9 cellular contexts compared by ENCODE assay signal in genomic region chr19:892243-892996, GRCh38. TPM values are rescaled to one million over a fixed set of nuclear protein-coding genes. Genes with fewer than 3 reads are reported as not detected.
A peak's percentile ranks its signal among the peaks of the same experiment; 100 is the strongest.
DNase-seq lines count a peak whose midpoint lies in the region; ATAC-seq lines count a peak whose summit lies in the region.
"Had no signal": no experiment of that assay in that cellular context is flagged by ENCODE, and none has a peak within 500 bp of the region (broad histone marks: within the 10 kb centered on the region; RNA-seq: fewer than 3 reads in every experiment).

No MANE protein-coding gene starts in this region.

- H3K4me3 Mint-ChIP-seq in activated T-cell treated with anti-CD3 and anti-CD28 coated beads, Interleukin-2, amount 50 U/mL, for 4 hours = peak overlapping the region; percentile 84
- H3K4me3 Mint-ChIP-seq in activated naive CD8-positive, alpha-beta T cell treated with anti-CD3 and anti-CD28 coated beads, Interleukin-2, amount 50 U/mL, for 24 hours = peak overlapping the region; percentile 82
- peak overlapping the region; percentile 95 for H3K4me3 Mint-ChIP-seq in stimulated activated memory B cell treated with anti-CD40 and anti-IgM and Interleukin-4, amounts not matched to agents 10 μg/mL and 1 μg/mL and 100 μg/mL, for 72 hours

- peak overlapping the region; percentile 79 for H3K4me3 ChIP-seq in iPS-11a (ENCODE audit: low read depth, low read length)

- H3K27ac Mint-ChIP-seq in activated naive CD8-positive, alpha-beta T cell treated with anti-CD3 and anti-CD28 coated beads, Interleukin-2, amount 50 U/mL, for 24 hours = peak overlapping the region; percentile 80
- peak overlapping the region; percentile 100 for H3K27ac Mint-ChIP-seq in stimulated activated memory B cell treated with anti-CD40 and anti-IgM and Interleukin-4, amounts not matched to agents 10 μg/mL and 1 μg/mL and 100 μg/mL, for 72 hours

- no peaks in the 10 kb centered on the region for H3K27me3 Mint-ChIP-seq in activated T-cell treated with anti-CD3 and anti-CD28 coated beads, Interleukin-2, amount 50 U/mL, for 4 hours (ENCODE audit: low read depth)
- H3K27me3 Mint-ChIP-seq in activated naive CD8-positive, alpha-beta T cell treated with anti-CD3 and anti-CD28 coated beads, Interleukin-2, amount 50 U/mL, for 24 hours = no peaks in the 10 kb centered on the region
- H3K27me3 Mint-ChIP-seq in stimulated activated memory B cell treated with anti-CD40 and anti-IgM and Interleukin-4, amounts not matched to agents 10 μg/mL and 1 μg/mL and 100 μg/mL, for 72 hours = no peaks in the 10 kb centered on the region

- DNase-seq in activated T-cell treated with anti-CD3 and anti-CD28 coated beads, Interleukin-2, amount 50 U/mL, for 4 hours = no peak
- no peak for DNase-seq in activated T-cell treated with anti-CD3 and anti-CD28 coated beads, Interleukin-2, amount 50 U/mL, for 48 hours
- DNase-seq in activated naive CD8-positive, alpha-beta T cell treated with anti-CD3 and anti-CD28 coated beads, Interleukin-2, amount 50 U/mL, for 24 hours = peak; percentile 25
- no peak for DNase-seq in foreskin melanocyte

- peaks cover 8% of the 10 kb centered on the region for H3K36me3 Mint-ChIP-seq in activated T-cell treated with anti-CD3 and anti-CD28 coated beads, Interleukin-2, amount 50 U/mL, for 4 hours (ENCODE audit: insufficient read depth)
- peaks cover 4% of the 10 kb centered on the region for H3K36me3 Mint-ChIP-seq in activated naive CD8-positive, alpha-beta T cell treated with anti-CD3 and anti-CD28 coated beads, Interleukin-2, amount 50 U/mL, for 24 hours (ENCODE audit: low read depth)
- H3K36me3 Mint-ChIP-seq in stimulated activated memory B cell treated with anti-CD40 and anti-IgM and Interleukin-4, amounts not matched to agents 10 μg/mL and 1 μg/mL and 100 μg/mL, for 72 hours = peaks cover 20% of the 10 kb centered on the region

- H3K9me3 Mint-ChIP-seq in activated T-cell treated with anti-CD3 and anti-CD28 coated beads, Interleukin-2, amount 50 U/mL, for 4 hours = no peaks in the 10 kb centered on the region
- no peaks in the 10 kb centered on the region for H3K9me3 Mint-ChIP-seq in activated naive CD8-positive, alpha-beta T cell treated with anti-CD3 and anti-CD28 coated beads, Interleukin-2, amount 50 U/mL, for 24 hours
- no peaks in the 10 kb centered on the region for H3K9me3 Mint-ChIP-seq in stimulated activated memory B cell treated with anti-CD40 and anti-IgM and Interleukin-4, amounts not matched to agents 10 μg/mL and 1 μg/mL and 100 μg/mL, for 72 hours

- peaks cover 27% of the 10 kb centered on the region for H3K4me1 Mint-ChIP-seq in activated T-cell treated with anti-CD3 and anti-CD28 coated beads, Interleukin-2, amount 50 U/mL, for 4 hours (ENCODE audit: low read depth)
- peaks cover 18% of the 10 kb centered on the region for H3K4me1 Mint-ChIP-seq in activated naive CD8-positive, alpha-beta T cell treated with anti-CD3 and anti-CD28 coated beads, Interleukin-2, amount 50 U/mL, for 24 hours
- peaks cover 47% of the 10 kb centered on the region for H3K4me1 Mint-ChIP-seq in stimulated activated memory B cell treated with anti-CD40 and anti-IgM and Interleukin-4, amounts not matched to agents 10 μg/mL and 1 μg/mL and 100 μg/mL, for 72 hours

- peak; percentile 66 for ATAC-seq in activated T-cell treated with anti-CD3 and anti-CD28 coated beads, Interleukin-2, amount 50 U/mL, for 4 hours
- ATAC-seq in HG03175 (IDR thresholded peaks at IDR 0.05; ENCODE audit: unreplicated experiment) (peak; percentile 25), HG03460 (IDR thresholded peaks at IDR 0.05; ENCODE audit: unreplicated experiment) (no peak)
- peak; percentile 33 for ATAC-seq in activated naive CD8-positive, alpha-beta T cell treated with anti-CD3 and anti-CD28 coated beads, Interleukin-2, amount 50 U/mL, for 24 hours
- peak; percentile 65 for ATAC-seq in stimulated activated memory B cell treated with anti-CD40 and anti-IgM and Interleukin-4, amounts not matched to agents 10 μg/mL and 1 μg/mL and 100 μg/mL, for 72 hours

RNA-seq across cellular contexts. Expression of gene MED16, which starts 0.6 kb away (rescaled TPM):
- 10 to 100 TPM; 70.4 to 73.9 (median 73.6) TPM for total RNA-seq in activated T-cell treated with anti-CD3 and anti-CD28 coated beads, Interleukin-2, amount 50 U/mL, for 4 hours

RNA-seq across cellular contexts. Expression of gene RNU6-9, which starts 0.9 kb away (rescaled TPM):
- not detected for total RNA-seq in activated T-cell treated with anti-CD3 and anti-CD28 coated beads, Interleukin-2, amount 50 U/mL, for 4 hours
- total RNA-seq: lung microvascular endothelial cell had no signal

RNA-seq across cellular contexts. Expression of gene R3HDM4, which starts 20.6 kb away (rescaled TPM):
- 10 to 100 TPM; 92.3 to 97.7 (median 96.3) TPM for total RNA-seq in activated T-cell treated with anti-CD3 and anti-CD28 coated beads, Interleukin-2, amount 50 U/mL, for 4 hours

RNA-seq across cellular contexts. Expression of gene KISS1R, which starts 24.7 kb away (rescaled TPM):
- 1 to 10 TPM; 2.9 to 5.1 (median 3.3) TPM for total RNA-seq in activated T-cell treated with anti-CD3 and anti-CD28 coated beads, Interleukin-2, amount 50 U/mL, for 4 hours
- total RNA-seq: lung microvascular endothelial cell had no signal

RNA-seq across cellular contexts. Expression of gene CFD, which starts 33.0 kb away (rescaled TPM):
- 1 to 10 TPM in 2 of 3 donors, under 1 TPM in 1; 0.49 to 1.9 (median 1.1) TPM for total RNA-seq in activated T-cell treated with anti-CD3 and anti-CD28 coated beads, Interleukin-2, amount 50 U/mL, for 4 hours
